In genomic region chr9:6412572-6413364, GRCh38 we compare ENCODE assay signal across 1 cellular context.
A peak's percentile ranks its signal among the peaks of the same experiment; 100 is the strongest.
TF ChIP-seq lines count a peak whose summit lies in the region.

TSS of gene UHRF2 (plus strand) at chr9:6413199. CDS start at chr9:6413491, 292 bp downstream.

TF ChIP-seq in HepG2, 621 proteins besides CTCF, POLR2A, EP300 and RAD21 (continued from another document and continues in another):
- TF ChIP-seq, protein P1, sequence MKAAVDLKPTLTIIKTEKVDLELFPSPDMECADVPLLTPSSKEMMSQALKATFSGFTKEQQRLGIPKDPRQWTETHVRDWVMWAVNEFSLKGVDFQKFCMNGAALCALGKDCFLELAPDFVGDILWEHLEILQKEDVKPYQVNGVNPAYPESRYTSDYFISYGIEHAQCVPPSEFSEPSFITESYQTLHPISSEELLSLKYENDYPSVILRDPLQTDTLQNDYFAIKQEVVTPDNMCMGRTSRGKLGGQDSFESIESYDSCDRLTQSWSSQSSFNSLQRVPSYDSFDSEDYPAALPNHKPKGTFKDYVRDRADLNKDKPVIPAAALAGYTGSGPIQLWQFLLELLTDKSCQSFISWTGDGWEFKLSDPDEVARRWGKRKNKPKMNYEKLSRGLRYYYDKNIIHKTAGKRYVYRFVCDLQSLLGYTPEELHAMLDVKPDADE (CRISPR knock-in tag; IDR thresholded peaks at IDR 0.05), result no peak
- TF ChIP-seq, protein P2, sequence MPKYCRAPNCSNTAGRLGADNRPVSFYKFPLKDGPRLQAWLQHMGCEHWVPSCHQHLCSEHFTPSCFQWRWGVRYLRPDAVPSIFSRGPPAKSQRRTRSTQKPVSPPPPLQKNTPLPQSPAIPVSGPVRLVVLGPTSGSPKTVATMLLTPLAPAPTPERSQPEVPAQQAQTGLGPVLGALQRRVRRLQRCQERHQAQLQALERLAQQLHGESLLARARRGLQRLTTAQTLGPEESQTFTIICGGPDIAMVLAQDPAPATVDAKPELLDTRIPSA (CRISPR knock-in tag; IDR thresholded peaks at IDR 0.05; ENCODE audit: borderline replicate concordance), result no peak
- TF ChIP-seq, protein P3, sequence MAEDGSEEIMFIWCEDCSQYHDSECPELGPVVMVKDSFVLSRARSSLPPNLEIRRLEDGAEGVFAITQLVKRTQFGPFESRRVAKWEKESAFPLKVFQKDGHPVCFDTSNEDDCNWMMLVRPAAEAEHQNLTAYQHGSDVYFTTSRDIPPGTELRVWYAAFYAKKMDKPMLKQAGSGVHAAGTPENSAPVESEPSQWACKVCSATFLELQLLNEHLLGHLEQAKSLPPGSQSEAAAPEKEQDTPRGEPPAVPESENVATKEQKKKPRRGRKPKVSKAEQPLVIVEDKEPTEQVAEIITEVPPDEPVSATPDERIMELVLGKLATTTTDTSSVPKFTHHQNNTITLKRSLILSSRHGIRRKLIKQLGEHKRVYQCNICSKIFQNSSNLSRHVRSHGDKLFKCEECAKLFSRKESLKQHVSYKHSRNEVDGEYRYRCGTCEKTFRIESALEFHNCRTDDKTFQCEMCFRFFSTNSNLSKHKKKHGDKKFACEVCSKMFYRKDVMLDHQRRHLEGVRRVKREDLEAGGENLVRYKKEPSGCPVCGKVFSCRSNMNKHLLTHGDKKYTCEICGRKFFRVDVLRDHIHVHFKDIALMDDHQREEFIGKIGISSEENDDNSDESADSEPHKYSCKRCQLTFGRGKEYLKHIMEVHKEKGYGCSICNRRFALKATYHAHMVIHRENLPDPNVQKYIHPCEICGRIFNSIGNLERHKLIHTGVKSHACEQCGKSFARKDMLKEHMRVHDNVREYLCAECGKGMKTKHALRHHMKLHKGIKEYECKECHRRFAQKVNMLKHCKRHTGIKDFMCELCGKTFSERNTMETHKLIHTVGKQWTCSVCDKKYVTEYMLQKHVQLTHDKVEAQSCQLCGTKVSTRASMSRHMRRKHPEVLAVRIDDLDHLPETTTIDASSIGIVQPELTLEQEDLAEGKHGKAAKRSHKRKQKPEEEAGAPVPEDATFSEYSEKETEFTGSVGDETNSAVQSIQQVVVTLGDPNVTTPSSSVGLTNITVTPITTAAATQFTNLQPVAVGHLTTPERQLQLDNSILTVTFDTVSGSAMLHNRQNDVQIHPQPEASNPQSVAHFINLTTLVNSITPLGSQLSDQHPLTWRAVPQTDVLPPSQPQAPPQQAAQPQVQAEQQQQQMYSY (CRISPR knock-in tag; IDR thresholded peaks at IDR 0.05), result 0 out of 2 replicates have a peak, but pooled peaks have one; percentile 18
- TF ChIP-seq, protein P4, sequence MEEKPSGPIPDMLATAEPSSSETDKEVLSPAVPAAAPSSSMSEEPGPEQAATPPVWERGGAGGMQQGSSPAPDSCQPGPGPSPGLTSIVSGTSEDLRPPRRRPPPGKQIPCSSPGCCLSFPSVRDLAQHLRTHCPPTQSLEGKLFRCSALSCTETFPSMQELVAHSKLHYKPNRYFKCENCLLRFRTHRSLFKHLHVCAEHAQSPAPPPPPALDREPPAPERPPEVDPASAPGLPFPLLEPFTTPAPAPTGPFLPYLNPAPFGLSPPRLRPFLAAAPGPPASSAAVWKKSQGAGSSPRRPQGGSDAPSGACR (CRISPR knock-in tag; IDR thresholded peaks at IDR 0.05), result no peak; the same call in 1 of the 2 replicates
- TF ChIP-seq ELF3 (CRISPR knock-in tag; IDR thresholded peaks at IDR 0.05), result peak; percentile 90; the same call in 1 of the 2 replicates
- TF ChIP-seq, protein P5, sequence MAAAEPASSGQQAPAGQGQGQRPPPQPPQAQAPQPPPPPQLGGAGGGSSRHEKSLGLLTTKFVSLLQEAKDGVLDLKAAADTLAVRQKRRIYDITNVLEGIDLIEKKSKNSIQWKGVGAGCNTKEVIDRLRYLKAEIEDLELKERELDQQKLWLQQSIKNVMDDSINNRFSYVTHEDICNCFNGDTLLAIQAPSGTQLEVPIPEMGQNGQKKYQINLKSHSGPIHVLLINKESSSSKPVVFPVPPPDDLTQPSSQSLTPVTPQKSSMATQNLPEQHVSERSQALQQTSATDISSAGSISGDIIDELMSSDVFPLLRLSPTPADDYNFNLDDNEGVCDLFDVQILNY (CRISPR knock-in tag; conservative IDR thresholded peaks at IDR 0.05), result peak; percentile 85
- TF ChIP-seq, protein P6, sequence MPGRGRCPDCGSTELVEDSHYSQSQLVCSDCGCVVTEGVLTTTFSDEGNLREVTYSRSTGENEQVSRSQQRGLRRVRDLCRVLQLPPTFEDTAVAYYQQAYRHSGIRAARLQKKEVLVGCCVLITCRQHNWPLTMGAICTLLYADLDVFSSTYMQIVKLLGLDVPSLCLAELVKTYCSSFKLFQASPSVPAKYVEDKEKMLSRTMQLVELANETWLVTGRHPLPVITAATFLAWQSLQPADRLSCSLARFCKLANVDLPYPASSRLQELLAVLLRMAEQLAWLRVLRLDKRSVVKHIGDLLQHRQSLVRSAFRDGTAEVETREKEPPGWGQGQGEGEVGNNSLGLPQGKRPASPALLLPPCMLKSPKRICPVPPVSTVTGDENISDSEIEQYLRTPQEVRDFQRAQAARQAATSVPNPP (CRISPR knock-in tag; IDR thresholded peaks at IDR 0.05), result no peak
- no peak for TF ChIP-seq JDP2 (CRISPR knock-in tag; IDR thresholded peaks at IDR 0.05; ENCODE audit: borderline replicate concordance)
- no peak for TF ChIP-seq THAP7 (CRISPR knock-in tag; IDR thresholded peaks at IDR 0.05)
- no peak for TF ChIP-seq BRCA1 (CRISPR knock-in tag; IDR thresholded peaks at IDR 0.05)
- peak; percentile 44 for TF ChIP-seq SKI (IDR thresholded peaks at IDR 0.05; ENCODE audit: partially characterized antibody)
- TF ChIP-seq, protein P7, sequence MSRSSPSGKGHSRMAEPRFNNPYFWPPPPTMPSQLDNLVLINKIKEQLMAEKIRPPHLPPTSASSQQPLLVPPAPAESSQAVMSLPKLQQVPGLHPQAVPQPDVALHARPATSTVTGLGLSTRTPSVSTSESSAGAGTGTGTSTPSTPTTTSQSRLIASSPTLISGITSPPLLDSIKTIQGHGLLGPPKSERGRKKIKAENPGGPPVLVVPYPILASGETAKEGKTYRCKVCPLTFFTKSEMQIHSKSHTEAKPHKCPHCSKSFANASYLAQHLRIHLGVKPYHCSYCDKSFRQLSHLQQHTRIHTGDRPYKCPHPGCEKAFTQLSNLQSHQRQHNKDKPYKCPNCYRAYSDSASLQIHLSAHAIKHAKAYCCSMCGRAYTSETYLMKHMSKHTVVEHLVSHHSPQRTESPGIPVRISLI (CRISPR knock-in tag; IDR thresholded peaks at IDR 0.05; ENCODE audit: borderline replicate concordance), result 0 out of 2 replicates have a peak, but pooled peaks have one; percentile 36
- TF ChIP-seq SP1 (IDR thresholded peaks at IDR 0.05), result peak; percentile 72; the same call in 1 of the 2 replicates
- peak; percentile 51; the same call in 1 of the 2 replicates for TF ChIP-seq SP1 (CRISPR knock-in tag; IDR thresholded peaks at IDR 0.05)
- TF ChIP-seq ZNF564 (CRISPR knock-in tag; IDR thresholded peaks at IDR 0.05), result no peak
- 0 out of 2 replicates have a peak, but pooled peaks have one; percentile 36 for TF ChIP-seq MED1 (CRISPR knock-in tag; IDR thresholded peaks at IDR 0.05)
- TF ChIP-seq, protein P8, sequence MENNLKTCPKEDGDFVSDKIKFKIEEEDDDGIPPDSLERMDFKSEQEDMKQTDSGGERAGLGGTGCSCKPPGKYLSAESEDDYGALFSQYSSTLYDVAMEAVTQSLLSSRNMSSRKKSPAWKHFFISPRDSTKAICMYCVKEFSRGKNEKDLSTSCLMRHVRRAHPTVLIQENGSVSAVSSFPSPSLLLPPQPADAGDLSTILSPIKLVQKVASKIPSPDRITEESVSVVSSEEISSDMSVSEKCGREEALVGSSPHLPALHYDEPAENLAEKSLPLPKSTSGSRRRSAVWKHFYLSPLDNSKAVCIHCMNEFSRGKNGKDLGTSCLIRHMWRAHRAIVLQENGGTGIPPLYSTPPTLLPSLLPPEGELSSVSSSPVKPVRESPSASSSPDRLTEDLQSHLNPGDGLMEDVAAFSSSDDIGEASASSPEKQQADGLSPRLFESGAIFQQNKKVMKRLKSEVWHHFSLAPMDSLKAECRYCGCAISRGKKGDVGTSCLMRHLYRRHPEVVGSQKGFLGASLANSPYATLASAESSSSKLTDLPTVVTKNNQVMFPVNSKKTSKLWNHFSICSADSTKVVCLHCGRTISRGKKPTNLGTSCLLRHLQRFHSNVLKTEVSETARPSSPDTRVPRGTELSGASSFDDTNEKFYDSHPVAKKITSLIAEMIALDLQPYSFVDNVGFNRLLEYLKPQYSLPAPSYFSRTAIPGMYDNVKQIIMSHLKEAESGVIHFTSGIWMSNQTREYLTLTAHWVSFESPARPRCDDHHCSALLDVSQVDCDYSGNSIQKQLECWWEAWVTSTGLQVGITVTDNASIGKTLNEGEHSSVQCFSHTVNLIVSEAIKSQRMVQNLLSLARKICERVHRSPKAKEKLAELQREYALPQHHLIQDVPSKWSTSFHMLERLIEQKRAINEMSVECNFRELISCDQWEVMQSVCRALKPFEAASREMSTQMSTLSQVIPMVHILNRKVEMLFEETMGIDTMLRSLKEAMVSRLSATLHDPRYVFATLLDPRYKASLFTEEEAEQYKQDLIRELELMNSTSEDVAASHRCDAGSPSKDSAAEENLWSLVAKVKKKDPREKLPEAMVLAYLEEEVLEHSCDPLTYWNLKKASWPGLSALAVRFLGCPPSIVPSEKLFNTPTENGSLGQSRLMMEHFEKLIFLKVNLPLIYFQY (CRISPR knock-in tag; IDR thresholded peaks at IDR 0.05; ENCODE audit: borderline replicate concordance), result no peak; the same call in none of the 2 replicates
- no peak for TF ChIP-seq ZNF432 (CRISPR knock-in tag; IDR thresholded peaks at IDR 0.05; ENCODE audit: borderline replicate concordance)
- no peak for TF ChIP-seq U2AF2 (IDR thresholded peaks at IDR 0.05; ENCODE audit: low read depth, low read length)
- peak; percentile 73; the same call in 1 of the 2 replicates for TF ChIP-seq E2F2 (CRISPR knock-in tag; IDR thresholded peaks at IDR 0.05; ENCODE audit: borderline replicate concordance)
- no peak for TF ChIP-seq ZBTB42 (CRISPR knock-in tag; IDR thresholded peaks at IDR 0.05)
- TF ChIP-seq, protein P9, sequence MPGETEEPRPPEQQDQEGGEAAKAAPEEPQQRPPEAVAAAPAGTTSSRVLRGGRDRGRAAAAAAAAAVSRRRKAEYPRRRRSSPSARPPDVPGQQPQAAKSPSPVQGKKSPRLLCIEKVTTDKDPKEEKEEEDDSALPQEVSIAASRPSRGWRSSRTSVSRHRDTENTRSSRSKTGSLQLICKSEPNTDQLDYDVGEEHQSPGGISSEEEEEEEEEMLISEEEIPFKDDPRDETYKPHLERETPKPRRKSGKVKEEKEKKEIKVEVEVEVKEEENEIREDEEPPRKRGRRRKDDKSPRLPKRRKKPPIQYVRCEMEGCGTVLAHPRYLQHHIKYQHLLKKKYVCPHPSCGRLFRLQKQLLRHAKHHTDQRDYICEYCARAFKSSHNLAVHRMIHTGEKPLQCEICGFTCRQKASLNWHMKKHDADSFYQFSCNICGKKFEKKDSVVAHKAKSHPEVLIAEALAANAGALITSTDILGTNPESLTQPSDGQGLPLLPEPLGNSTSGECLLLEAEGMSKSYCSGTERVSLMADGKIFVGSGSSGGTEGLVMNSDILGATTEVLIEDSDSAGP (CRISPR knock-in tag; IDR thresholded peaks at IDR 0.05; ENCODE audit: borderline replicate concordance), result peak; percentile 98
- TF ChIP-seq ZC3H4 (CRISPR knock-in tag; IDR thresholded peaks at IDR 0.05; ENCODE audit: borderline replicate concordance), result no peak
- no peak for TF ChIP-seq FOXC1 (CRISPR knock-in tag; IDR thresholded peaks at IDR 0.05; ENCODE audit: borderline replicate concordance)
- TF ChIP-seq ZSCAN31 (CRISPR knock-in tag; IDR thresholded peaks at IDR 0.05; ENCODE audit: low read depth), result peak; percentile 41; the same call in 1 of the 2 replicates
- no peak for TF ChIP-seq ZNF546 (CRISPR knock-in tag; conservative IDR thresholded peaks at IDR 0.05)
- no peak for TF ChIP-seq ZNF350 (CRISPR knock-in tag; IDR thresholded peaks at IDR 0.05; ENCODE audit: borderline replicate concordance, low read depth)
- no peak; the same call in 1 of the 2 replicates for TF ChIP-seq HES4 (CRISPR knock-in tag; IDR thresholded peaks at IDR 0.05; ENCODE audit: borderline replicate concordance)
- no peak for TF ChIP-seq ZNF737 (CRISPR knock-in tag; IDR thresholded peaks at IDR 0.05; ENCODE audit: borderline replicate concordance)
- TF ChIP-seq POLR2AphosphoS5 (IDR thresholded peaks at IDR 0.05; ENCODE audit: low read depth, low read length), result peak; percentile 85
- TF ChIP-seq MBNL3 (CRISPR knock-in tag; conservative IDR thresholded peaks at IDR 0.05), result no peak
- no peak; the same call in 1 of the 2 replicates for TF ChIP-seq ZNF547 (CRISPR knock-in tag; IDR thresholded peaks at IDR 0.05)
- TF ChIP-seq KMT2A (CRISPR knock-in tag; IDR thresholded peaks at IDR 0.05), result peak; percentile 84
- no peak for TF ChIP-seq MTA1 (CRISPR knock-in tag; IDR thresholded peaks at IDR 0.05; ENCODE audit: borderline replicate concordance)
- no peak for TF ChIP-seq ZNF17 (CRISPR knock-in tag; IDR thresholded peaks at IDR 0.05)
- no peak for TF ChIP-seq ZNF800 (CRISPR knock-in tag; IDR thresholded peaks at IDR 0.05)
- TF ChIP-seq SMARCE1 (IDR thresholded peaks at IDR 0.05; ENCODE audit: borderline replicate concordance), result no peak
- TF ChIP-seq, protein P10, sequence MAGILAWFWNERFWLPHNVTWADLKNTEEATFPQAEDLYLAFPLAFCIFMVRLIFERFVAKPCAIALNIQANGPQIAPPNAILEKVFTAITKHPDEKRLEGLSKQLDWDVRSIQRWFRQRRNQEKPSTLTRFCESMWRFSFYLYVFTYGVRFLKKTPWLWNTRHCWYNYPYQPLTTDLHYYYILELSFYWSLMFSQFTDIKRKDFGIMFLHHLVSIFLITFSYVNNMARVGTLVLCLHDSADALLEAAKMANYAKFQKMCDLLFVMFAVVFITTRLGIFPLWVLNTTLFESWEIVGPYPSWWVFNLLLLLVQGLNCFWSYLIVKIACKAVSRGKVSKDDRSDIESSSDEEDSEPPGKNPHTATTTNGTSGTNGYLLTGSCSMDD (CRISPR knock-in tag; IDR thresholded peaks at IDR 0.05), result no peak
